Comparison of ENCODE assay signal across 24 cellular contexts in genomic region chr22:22452211-22452610, GRCh38.
"Had no signal": no experiment of that assay in that cellular context is flagged by ENCODE, and none has a peak within 500 bp of the region (broad histone marks: within the 10 kb centered on the region; RNA-seq: fewer than 3 reads in every experiment).

No MANE protein-coding gene starts in this region.

- ATAC-seq: activated naive CD4-positive, alpha-beta T cell treated with anti-CD3 and anti-CD28 coated beads, Interleukin-2, amount 50 U/mL, for 72 hours; activated T-cell treated with anti-CD3 and anti-CD28 coated beads, Interleukin-2, amount 50 U/mL, for 72 hours; left lung; mucosa of descending colon; pancreas; psoas muscle had no signal

- H3K4me1 Mint-ChIP-seq: nephron progenitor cell had no signal

- H3K27ac ChIP-seq: left lung, neutrophil, pancreas, psoas muscle, sigmoid colon, stomach, suprapubic skin, tibial artery, VCaP had no signal

- H3K27me3 Mint-ChIP-seq: stimulated activated naive B cell treated with anti-CD40 and anti-IgM and Interleukin-4, amounts not matched to agents 10 μg/mL and 1 μg/mL and 100 μg/mL, for 72 hours had no signal

- H3K27ac Mint-ChIP-seq: activated T-cell treated with anti-CD3 and anti-CD28 coated beads, Interleukin-2, amount 50 U/mL, for 72 hours; nephron progenitor cell; stimulated activated naive B cell treated with anti-CD40 and anti-IgM and Interleukin-4, amounts not matched to agents 10 μg/mL and 1 μg/mL and 100 μg/mL, for 72 hours had no signal

- DNase-seq: activated CD4-positive, alpha-beta T cell treated with anti-CD3 and anti-CD28 coated beads for 4 hours; activated CD4-positive, alpha-beta T cell treated with anti-CD3 and anti-CD28 coated beads, Interleukin-2, amount 50 U/mL, for 4 hours; activated naive CD4-positive, alpha-beta T cell; activated T-cell treated with anti-CD3 and anti-CD28 coated beads for 4 hours; activated T-cell treated with anti-CD3 and anti-CD28 coated beads, Interleukin-2, amount 50 U/mL, for 72 hours; anterior cingulate cortex; effector CD8-positive, alpha-beta T cell; left lung; mucosa of descending colon; nephron progenitor cell; pancreas; psoas muscle; sigmoid colon; stimulated activated CD4-positive, alpha-beta T cell treated with anti-CD3 and anti-CD28 coated beads, Interleukin-1b, Interleukin-23, amount 100 ng/mL, for 48 hours; stimulated activated CD4-positive, alpha-beta T cell treated with anti-CD3 and anti-CD28 coated beads, Interleukin-4, amount 100 ng/mL, for 4 hours; stimulated activated CD8-positive, alpha-beta memory T cell treated with anti-CD3 and anti-CD28 coated beads, Interleukin-4, amount 100 ng/mL, for 48 hours; stimulated activated naive B cell treated with anti-CD40 and anti-IgM and Interleukin-4, amounts not matched to agents 10 μg/mL and 1 μg/mL and 100 μg/mL, for 72 hours; stomach; tibial artery had no signal

- H3K4me3 Mint-ChIP-seq: activated T-cell treated with anti-CD3 and anti-CD28 coated beads, Interleukin-2, amount 50 U/mL, for 72 hours; central memory CD8-positive, alpha-beta T cell; nephron progenitor cell; stimulated activated naive B cell treated with anti-CD40 and anti-IgM and Interleukin-4, amounts not matched to agents 10 μg/mL and 1 μg/mL and 100 μg/mL, for 72 hours had no signal
